22 cellular contexts compared by ENCODE assay signal in the genomic region with DNA sequence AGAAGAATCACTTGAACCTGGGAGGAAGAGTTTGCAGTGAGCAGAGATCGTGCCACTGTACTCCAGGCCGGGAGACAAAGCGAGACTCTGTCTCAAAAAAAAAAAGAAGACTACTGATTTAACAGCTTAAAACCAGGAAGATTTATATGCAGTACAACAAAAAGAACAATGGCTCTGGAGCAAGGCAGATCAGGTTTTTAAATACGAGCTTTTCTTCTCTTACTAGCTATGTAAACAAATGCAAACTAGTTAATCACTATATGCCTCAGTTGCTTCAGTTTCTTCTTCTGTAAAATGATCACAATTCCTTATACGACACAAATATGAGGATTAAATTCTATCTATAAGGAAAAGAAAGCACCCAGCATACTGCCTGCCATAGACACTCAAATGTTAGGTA.
"Had no signal": no experiment of that assay in that cellular context is flagged by ENCODE, and none has a peak within 500 bp of the region (broad histone marks: within the 10 kb centered on the region; RNA-seq: fewer than 3 reads in every experiment).

No MANE protein-coding gene starts in this region.

- H3K9me3 ChIP-seq: breast epithelium had no signal

- ATAC-seq: activated CD4-positive, alpha-beta T cell treated with anti-CD3 and anti-CD28 coated beads for 36 hours; activated CD8-positive, alpha-beta T cell treated with anti-CD3 and anti-CD28 coated beads for 36 hours; Panc1; Right ventricle myocardium inferior had no signal

- H3K27me3 ChIP-seq: breast epithelium had no signal

- H3K36me3 ChIP-seq: breast epithelium had no signal

- H3K4me3 Mint-ChIP-seq: activated CD4-positive, alpha-beta T cell treated with anti-CD3 and anti-CD28 coated beads for 36 hours; activated CD8-positive, alpha-beta T cell treated with anti-CD3 and anti-CD28 coated beads for 36 hours; activated naive CD4-positive, alpha-beta T cell treated with anti-CD3 and anti-CD28 coated beads, Interleukin-2, amount 50 U/mL, for 24 hours had no signal

- H3K9me3 Mint-ChIP-seq: activated CD8-positive, alpha-beta T cell treated with anti-CD3 and anti-CD28 coated beads for 36 hours; activated naive CD4-positive, alpha-beta T cell treated with anti-CD3 and anti-CD28 coated beads, Interleukin-2, amount 50 U/mL, for 24 hours had no signal

- H3K27ac ChIP-seq: VCaP had no signal

- H3K4me1 ChIP-seq: breast epithelium had no signal

- H3K4me3 ChIP-seq: breast epithelium, SK-N-MC had no signal

- DNase-seq: activated CD4-positive, alpha-beta T cell treated with anti-CD3 and anti-CD28 coated beads for 36 hours; activated CD4-positive, alpha-beta T cell treated with anti-CD3 and anti-CD28 coated beads, Interleukin-2, amount 50 U/mL, for 1 hour; activated CD8-positive, alpha-beta memory T cell treated with anti-CD3 and anti-CD28 coated beads, Interleukin-2, amount 50 U/mL, for 4 hours; activated CD8-positive, alpha-beta T cell treated with anti-CD3 and anti-CD28 coated beads for 36 hours; aorta; caudate nucleus; NCI-H1048; NCI-H1930; NCI-H2107; NCI-H345; NCI-H510A; NCI-H526 treated with DMSO at 0.1 percent for 48 hours; NCI-H82; OCI-M1; RPMI8226; T-helper 1 cell had no signal

- H3K27me3 Mint-ChIP-seq: activated CD4-positive, alpha-beta T cell treated with anti-CD3 and anti-CD28 coated beads for 36 hours; activated CD8-positive, alpha-beta T cell treated with anti-CD3 and anti-CD28 coated beads for 36 hours; activated naive CD4-positive, alpha-beta T cell treated with anti-CD3 and anti-CD28 coated beads, Interleukin-2, amount 50 U/mL, for 24 hours had no signal

- H3K27ac Mint-ChIP-seq: activated CD4-positive, alpha-beta T cell treated with anti-CD3 and anti-CD28 coated beads for 36 hours; activated CD8-positive, alpha-beta T cell treated with anti-CD3 and anti-CD28 coated beads for 36 hours had no signal

- H3K36me3 Mint-ChIP-seq: activated naive CD4-positive, alpha-beta T cell treated with anti-CD3 and anti-CD28 coated beads, Interleukin-2, amount 50 U/mL, for 24 hours had no signal
